Comparison of ENCODE assay signal across 8 cellular contexts in the genomic region with DNA sequence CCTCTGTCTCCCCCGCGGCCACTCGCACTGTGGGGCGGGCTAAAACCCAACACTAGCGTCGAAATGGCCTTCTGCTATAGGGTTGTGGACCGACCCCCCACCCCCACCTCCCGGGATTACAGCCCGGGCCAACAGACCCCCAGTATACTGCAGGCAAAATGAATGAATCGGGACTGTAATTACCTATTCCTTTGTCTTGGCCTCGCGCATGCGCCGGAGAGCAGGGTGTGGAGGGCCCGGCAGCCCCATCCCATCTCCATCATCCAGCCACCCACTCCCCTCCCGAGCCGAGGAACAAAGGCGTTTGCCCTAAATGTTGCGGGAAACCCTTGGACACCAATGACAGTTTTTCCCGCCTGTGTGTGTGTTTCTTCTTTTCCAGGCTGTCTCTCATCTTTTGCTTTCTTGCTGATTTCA. TPM values are rescaled to one million over a fixed set of nuclear protein-coding genes. Genes with fewer than 3 reads are reported as not detected.
DNase-seq lines count a peak whose midpoint lies in the region; ATAC-seq and TF ChIP-seq lines count a peak whose summit lies in the region.

No MANE protein-coding gene starts in this region.

- DNase-seq in GM10248 (ENCODE audit: extremely low spot score) = peak; percentile 41
- peak; percentile 9 for DNase-seq in HEK293T (ENCODE audit: extremely low spot score)
- peak; percentile 74 for DNase-seq in NCI-H69 (lab: John Stamatoyannopoulos, UW)
- no peak for DNase-seq in epithelial cell of esophagus (ENCODE audit: low read depth)
- no peak for DNase-seq in OCI-M2 (lab: John Stamatoyannopoulos, UW; ENCODE audit: unreplicated experiment)
- DNase-seq in left lobe of liver (ENCODE audit: low spot score) = no peak
- no peak for DNase-seq in stimulated activated CD4-positive, alpha-beta T cell treated with anti-CD3 and anti-CD28 coated beads, Interleukin-4, amount 100 ng/mL, for 1 hour

- H3K4me3 ChIP-seq in epithelial cell of esophagus (ENCODE audit: low read length) (peak overlapping the region; percentile 89), neuron (ENCODE audit: low read length) (peak overlapping the region; percentile 88)

- peaks cover 18% of the 10 kb centered on the region for H3K36me3 ChIP-seq in neuron (ENCODE audit: insufficient read depth, low read length)

- no peak for ATAC-seq in left lobe of liver

- H3K27me3 ChIP-seq in neuron (ENCODE audit: insufficient read depth, low read length) = no peaks in the 10 kb centered on the region

- CTCF ChIA-PET in GM10248 (lab: Yijun Ruan, JAX) (no interaction called here), HEK293T (lab: Yijun Ruan, JAX) (no interaction called here)

- peaks cover 41% of the 10 kb centered on the region for H3K4me1 ChIP-seq in neuron (ENCODE audit: insufficient read depth, low read length)

- H3K9me3 ChIP-seq in neuron (ENCODE audit: low read length) = no peaks in the 10 kb centered on the region

- TF ChIP-seq CTCF in GM10248 (IDR thresholded peaks at IDR 0.05; ENCODE audit: control extremely low read depth, extremely low read depth, low read depth, missing control alignments) (no peak), epithelial cell of esophagus (IDR thresholded peaks at IDR 0.05; ENCODE audit: insufficient read depth, low read depth, low read length, missing control alignments) (no peak)

- POLR2A ChIA-PET in GM10248 (lab: Yijun Ruan, JAX) = no interaction called here
- POLR2A ChIA-PET in HEK293T (lab: Yijun Ruan, JAX) = no interaction called here

- peak overlapping the region; percentile 52 for H2AFZ ChIP-seq in neuron (ENCODE audit: low read depth, low read length)

TF ChIP-seq in HEK293T, 16 proteins besides CTCF, POLR2A, EP300 and RAD21:
- TF ChIP-seq TARDBP (IDR thresholded peaks at IDR 0.05) (no peak), ELF4 (IDR thresholded peaks at IDR 0.05) (no peak), BHLHE40 (IDR thresholded peaks at IDR 0.05; ENCODE audit: borderline replicate concordance) (no peak), L3MBTL2 (conservative IDR thresholded peaks at IDR 0.05) (no peak), ARNT (IDR thresholded peaks at IDR 0.05) (no peak), ZNF384 (IDR thresholded peaks at IDR 0.05) (no peak), FOXM1 (IDR thresholded peaks at IDR 0.05; ENCODE audit: borderline replicate concordance) (no peak), HDGF (IDR thresholded peaks at IDR 0.05; ENCODE audit: borderline replicate concordance) (no peak), FOXK2 (IDR thresholded peaks at IDR 0.05) (no peak), SP1 (IDR thresholded peaks at IDR 0.05) (no peak), FOXA1 (IDR thresholded peaks at IDR 0.05) (no peak)
- TF ChIP-seq, protein P1, sequence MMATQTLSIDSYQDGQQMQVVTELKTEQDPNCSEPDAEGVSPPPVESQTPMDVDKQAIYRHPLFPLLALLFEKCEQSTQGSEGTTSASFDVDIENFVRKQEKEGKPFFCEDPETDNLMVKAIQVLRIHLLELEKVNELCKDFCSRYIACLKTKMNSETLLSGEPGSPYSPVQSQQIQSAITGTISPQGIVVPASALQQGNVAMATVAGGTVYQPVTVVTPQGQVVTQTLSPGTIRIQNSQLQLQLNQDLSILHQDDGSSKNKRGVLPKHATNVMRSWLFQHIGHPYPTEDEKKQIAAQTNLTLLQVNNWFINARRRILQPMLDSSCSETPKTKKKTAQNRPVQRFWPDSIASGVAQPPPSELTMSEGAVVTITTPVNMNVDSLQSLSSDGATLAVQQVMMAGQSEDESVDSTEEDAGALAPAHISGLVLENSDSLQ (IDR thresholded peaks at IDR 0.05) = no peak

RNA-seq across cellular contexts. Expression of gene BASP1, which starts 1.6 kb away (rescaled TPM):
- 3.4 TPM for total RNA-seq in left lobe of liver

Comparison
In these comparisons a context has a peak if more than half of its experiments do, and no peak if none do; other contexts are left out.
1. DNase-seq: peak in GM10248 (single experiment), HEK293T (single experiment) and NCI-H69 (single experiment); none in epithelial cell of esophagus (single experiment), OCI-M2 (single experiment), left lobe of liver (single experiment) and stimulated activated CD4-positive, alpha-beta T cell treated with anti-CD3 and anti-CD28 coated beads, Interleukin-4, amount 100 ng/mL, for 1 hour (single experiment).